ENCODE assay signal across 16 cellular contexts in genomic region chr1:42221952-42222606, GRCh38. TPM values are rescaled to one million over a fixed set of nuclear protein-coding genes. Genes with fewer than 3 reads are reported as not detected.
DNase-seq lines count a peak whose midpoint lies in the region; ATAC-seq and TF ChIP-seq lines count a peak whose summit lies in the region.
"Had no signal": no experiment of that assay in that cellular context is flagged by ENCODE, and none has a peak within 500 bp of the region (broad histone marks: within the 10 kb centered on the region; RNA-seq: fewer than 3 reads in every experiment).

No MANE protein-coding gene starts in this region.

- peaks cover 5% of the 10 kb centered on the region for H3K4me1 ChIP-seq in endodermal cell (ENCODE audit: control insufficient read depth, insufficient read depth, low read length)

- peaks cover 15% of the 10 kb centered on the region for H3K9me3 ChIP-seq in endodermal cell (ENCODE audit: control insufficient read depth, low read length)

- H3K4me3 Mint-ChIP-seq in HFFc6 (peak overlapping the region; percentile 38), WTC11 (no peak overlapping the region), endodermal cell (no peak overlapping the region)
- H3K4me3 Mint-ChIP-seq: activated CD8-positive, alpha-beta memory T cell treated with anti-CD3 and anti-CD28 coated beads, Interleukin-2, amount 10 ng/mL, durations not matched to agents 7 days and 5 days; stimulated activated naive B cell treated with anti-CD40 and anti-IgM and Interleukin-4, amounts not matched to agents 10 μg/mL and 1 μg/mL and 100 μg/mL, for 72 hours had no signal

- H3K4me1 Mint-ChIP-seq in HFFc6 (ENCODE audit: low read depth) (peaks cover 68% of the 10 kb centered on the region), WTC11 (peaks cover 34% of the 10 kb centered on the region), endodermal cell (peaks cover 32% of the 10 kb centered on the region)

- H3K27ac Mint-ChIP-seq in HFFc6: peak overlapping the region; percentile 73
- H3K27ac Mint-ChIP-seq in WTC11: peak overlapping the region; percentile 37; the same call in 1 of the 2 replicates
- no peak overlapping the region for H3K27ac Mint-ChIP-seq in endodermal cell
- H3K27ac Mint-ChIP-seq: activated CD8-positive, alpha-beta memory T cell treated with anti-CD3 and anti-CD28 coated beads, Interleukin-2, amount 10 ng/mL, durations not matched to agents 7 days and 5 days; stimulated activated naive B cell treated with anti-CD40 and anti-IgM and Interleukin-4, amounts not matched to agents 10 μg/mL and 1 μg/mL and 100 μg/mL, for 72 hours had no signal

- H3K27me3 ChIP-seq in kidney epithelial cell (ENCODE audit: control insufficient read depth, insufficient read depth, low read length) (no peaks in the 10 kb centered on the region), H7 (ENCODE audit: control insufficient read depth, insufficient read depth, low read length) (no peaks in the 10 kb centered on the region), endodermal cell (ENCODE audit: control insufficient read depth, insufficient read depth, low read length, poor library complexity, severe bottlenecking) (no peaks in the 10 kb centered on the region)
- H3K27me3 ChIP-seq: BLaER1 treated with 17β-estradiol and CSF1 and Interleukin-3, amounts not matched to agents 10 nM and 100 nM had no signal

- H3K27ac ChIP-seq in endodermal cell (ENCODE audit: low read depth, low read length): no peak overlapping the region
- H3K27ac ChIP-seq: BLaER1 treated with 17β-estradiol and CSF1 and Interleukin-3, amounts not matched to agents 10 nM and 100 nM had no signal

- CTCF ChIA-PET in WTC11 (lab: Charles Lee): no interaction called here

- POLR2A ChIA-PET in WTC11 (lab: Charles Lee): no interaction called here

- H3K9me3 Mint-ChIP-seq in HFFc6 (no peaks in the 10 kb centered on the region), WTC11 (0 out of 2 replicates have a peak, but pooled peaks cover 3% of the 10 kb centered on the region), endodermal cell (peaks cover 4% of the 10 kb centered on the region)

- no peak for TF ChIP-seq CTCF in HFFc6 (IDR thresholded peaks at IDR 0.05)
- TF ChIP-seq CTCF in WTC11 (IDR thresholded peaks at IDR 0.05): no peak
- no peak for TF ChIP-seq CTCF in kidney epithelial cell (IDR thresholded peaks at IDR 0.05; ENCODE audit: insufficient read depth, low read length, poor library complexity, severe bottlenecking)
- no peak for TF ChIP-seq CTCF in endodermal cell (conservative IDR thresholded peaks at IDR 0.05)

- WGBS in endodermal cell (ENCODE audit: insufficient coverage in 1 of 2, insufficient read length in 1 of 2), 2 experiments: 95 to 100% methylated on average over 2 of the region's 2 CpGs

- H3K27me3 Mint-ChIP-seq in HFFc6 (ENCODE audit: insufficient read depth) (no peaks in the 10 kb centered on the region), WTC11 (ENCODE audit: low read depth) (no peaks in the 10 kb centered on the region), endodermal cell (ENCODE audit: insufficient read depth) (no peaks in the 10 kb centered on the region)
- H3K27me3 Mint-ChIP-seq: activated CD8-positive, alpha-beta memory T cell treated with anti-CD3 and anti-CD28 coated beads, Interleukin-2, amount 10 ng/mL, durations not matched to agents 7 days and 5 days; stimulated activated naive B cell treated with anti-CD40 and anti-IgM and Interleukin-4, amounts not matched to agents 10 μg/mL and 1 μg/mL and 100 μg/mL, for 72 hours had no signal

- no peaks in the 10 kb centered on the region for H3K36me3 ChIP-seq in kidney epithelial cell (ENCODE audit: control insufficient read depth, insufficient read depth, low read length)
- no peaks in the 10 kb centered on the region for H3K36me3 ChIP-seq in H7 (replicated peaks; ENCODE audit: control insufficient read depth, insufficient read depth, low read length)
- H3K36me3 ChIP-seq in endodermal cell (ENCODE audit: control insufficient read depth, insufficient read depth, low read length): peaks cover 47% of the 10 kb centered on the region

- no peak overlapping the region for H3K9ac ChIP-seq in endodermal cell (ENCODE audit: extremely low read depth, low read length, poor library complexity, severe bottlenecking)
- H3K9ac ChIP-seq: BLaER1 treated with 17β-estradiol and CSF1 and Interleukin-3, amounts not matched to agents 10 nM and 100 nM had no signal

- peak; percentile 16 for DNase-seq in AG20443 (ENCODE audit: low spot score)
- peak; percentile 79 for DNase-seq in HFFc6
- no peak for DNase-seq in WTC11 (ENCODE audit: low spot score)
- peak; percentile 39 for DNase-seq in kidney epithelial cell (ENCODE audit: low read depth)
- no peak for DNase-seq in head of caudate nucleus
- no peak for DNase-seq in H7
- no peak for DNase-seq in endodermal cell
- DNase-seq: activated CD8-positive, alpha-beta memory T cell treated with anti-CD3 and anti-CD28 coated beads, Interleukin-2, amount 10 ng/mL, durations not matched to agents 7 days and 5 days; effector CD4-positive, alpha-beta T cell; hippocampal formation; NCI-H2081 treated with DMSO at 0.1 percent for 48 hours; stimulated activated naive B cell treated with anti-CD40 and anti-IgM and Interleukin-4, amounts not matched to agents 10 μg/mL and 1 μg/mL and 100 μg/mL, for 72 hours had no signal

- intact Hi-C loops in head of caudate nucleus (cut with DNase I): no loop called here

- H3K4me3 ChIP-seq in kidney epithelial cell (ENCODE audit: low read depth, low read length): no peak overlapping the region
- no peak overlapping the region for H3K4me3 ChIP-seq in H7 (ENCODE audit: insufficient read depth, low read depth, low read length)
- H3K4me3 ChIP-seq in endodermal cell (ENCODE audit: low read length): no peak overlapping the region
- H3K4me3 ChIP-seq: BLaER1 treated with 17β-estradiol and CSF1 and Interleukin-3, amounts not matched to agents 10 nM and 100 nM; lung had no signal

- H3K36me3 Mint-ChIP-seq in HFFc6 (ENCODE audit: low read depth) (peaks cover 17% of the 10 kb centered on the region; the same call in 1 of the 2 replicates), WTC11 (no peaks in the 10 kb centered on the region), endodermal cell (ENCODE audit: low read depth) (peaks cover 27% of the 10 kb centered on the region)

- ATAC-seq in WTC11 (no peak), HG03442 (IDR thresholded peaks at IDR 0.05; ENCODE audit: unreplicated experiment) (no peak)
- ATAC-seq: activated CD8-positive, alpha-beta memory T cell treated with anti-CD3 and anti-CD28 coated beads, Interleukin-2, amount 10 ng/mL, durations not matched to agents 7 days and 5 days; stimulated activated naive B cell treated with anti-CD40 and anti-IgM and Interleukin-4, amounts not matched to agents 10 μg/mL and 1 μg/mL and 100 μg/mL, for 72 hours had no signal

TF ChIP-seq in WTC11, 78 proteins besides CTCF, POLR2A, EP300 and RAD21:
- TF ChIP-seq ZNF396 (CRISPR knock-in tag; IDR thresholded peaks at IDR 0.05; ENCODE audit: borderline replicate concordance) (no peak), HMGA2 (CRISPR knock-in tag; IDR thresholded peaks at IDR 0.05) (no peak), JAZF1 (CRISPR knock-in tag; IDR thresholded peaks at IDR 0.05) (no peak), MXD4 (CRISPR knock-in tag; IDR thresholded peaks at IDR 0.05; ENCODE audit: borderline replicate concordance) (no peak), ZNF219 (CRISPR knock-in tag; IDR thresholded peaks at IDR 0.05; ENCODE audit: borderline replicate concordance) (no peak), E2F1 (CRISPR knock-in tag; IDR thresholded peaks at IDR 0.05) (no peak), PRRX2 (CRISPR knock-in tag; IDR thresholded peaks at IDR 0.05) (no peak)
TF ChIP-seq in WTC11: peak in this region for 0.

RNA-seq across cellular contexts. Expression of gene GUCA2A, which starts 57.5 kb away (rescaled TPM):
- not detected for total RNA-seq in HFFc6 (2021; fragmentation: NEBNext Ultra II Directional; extraction: Animal tissue kit (Norgen Biotek cat#: 25700))
- total RNA-seq in WTC11 (2021) (not detected in 3 replicates), kidney epithelial cell (not detected in 2 replicates), endodermal cell (1 to 10 TPM in 1 of 2 donors, not detected in 1; 1.9 TPM)
- not detected in 2 replicates for total RNA-seq in H7 (2014; rRNA removed; shearing (Covaris generic))
- 1.1 TPM for polyA plus RNA-seq in endodermal cell (2013, experiment 1 of 2)
- polyA plus RNA-seq in endodermal cell (2013, experiment 2 of 2): 0.95 TPM
- total RNA-seq: activated CD8-positive, alpha-beta memory T cell treated with anti-CD3 and anti-CD28 coated beads, Interleukin-2, amount 10 ng/mL, durations not matched to agents 7 days and 5 days; lung; omental fat pad had no signal

Comparison
In these comparisons a context has a peak if more than half of its experiments do, and no peak if none do; other contexts are left out.
1. DNase-seq: peak in AG20443 (single experiment), HFFc6 (single experiment) and kidney epithelial cell (single experiment); none in WTC11 (single experiment), head of caudate nucleus (0 of 42), H7 (single experiment) and endodermal cell (single experiment).